In genomic region chr1:241927321-241927720, GRCh38 we compare ENCODE assay signal across 2 cellular contexts.
TF ChIP-seq lines count a peak whose summit lies in the region.

No MANE protein-coding gene starts in this region.

TF ChIP-seq in K562, 482 proteins besides CTCF, POLR2A, EP300 and RAD21:
- TF ChIP-seq ZNF511 (CRISPR knock-in tag; IDR thresholded peaks at IDR 0.05), result no peak
- no peak for TF ChIP-seq REST (CRISPR knock-in tag; IDR thresholded peaks at IDR 0.05; ENCODE audit: low read depth)
- no peak for TF ChIP-seq ZNF707 (CRISPR knock-in tag; conservative IDR thresholded peaks at IDR 0.05)
- no peak for TF ChIP-seq CTCFL (IDR thresholded peaks at IDR 0.05; ENCODE audit: borderline replicate concordance, insufficient read depth, low read depth, low read length, poor library complexity, severe bottlenecking)
- no peak for TF ChIP-seq KLF10 (CRISPR knock-in tag; IDR thresholded peaks at IDR 0.05)
- TF ChIP-seq ETV6 (IDR thresholded peaks at IDR 0.05; ENCODE audit: borderline replicate concordance in 1 of 2, low read depth in 2 of 2, low read length in 1 of 2), result no peak
- TF ChIP-seq ETV6 (CRISPR knock-in tag; IDR thresholded peaks at IDR 0.05; ENCODE audit: borderline replicate concordance), result no peak
- no peak for TF ChIP-seq NCOA1 (IDR thresholded peaks at IDR 0.05; ENCODE audit: low read depth)
- TF ChIP-seq THRAP3 (IDR thresholded peaks at IDR 0.05; ENCODE audit: borderline replicate concordance), result no peak
- no peak for TF ChIP-seq ZEB2 (IDR thresholded peaks at IDR 0.05)
- TF ChIP-seq HCFC1 (IDR thresholded peaks at IDR 0.05; ENCODE audit: low read depth, low read length), result no peak
- no peak for TF ChIP-seq NCOA2 (IDR thresholded peaks at IDR 0.05; ENCODE audit: partially characterized antibody in 2 of 2)
- TF ChIP-seq RFX1 (IDR thresholded peaks at IDR 0.05), result no peak
- no peak for TF ChIP-seq TEAD2 (tag; IDR thresholded peaks at IDR 0.05)

TF ChIP-seq in HepG2, 621 proteins besides CTCF, POLR2A, EP300 and RAD21:
- TF ChIP-seq ZNF335 (CRISPR knock-in tag; IDR thresholded peaks at IDR 0.05) (no peak), ZNF768 (CRISPR knock-in tag; IDR thresholded peaks at IDR 0.05) (peak; percentile 12; the same call in 1 of the 2 replicates), CENPT (CRISPR knock-in tag; IDR thresholded peaks at IDR 0.05; ENCODE audit: low read depth) (no peak), HNF4G (IDR thresholded peaks at IDR 0.05; ENCODE audit: borderline replicate concordance, low read depth, low read length) (peak; percentile 43; the same call in 1 of the 2 replicates), HNF4G (CRISPR knock-in tag; IDR thresholded peaks at IDR 0.05; ENCODE audit: borderline replicate concordance, low read depth) (no peak), HNF4A (CRISPR knock-in tag; IDR thresholded peaks at IDR 0.05) (peak; percentile 67)
